ENCODE assay signal across 8 cellular contexts in genomic region chr7:77696643-77697534, GRCh38. TPM values are rescaled to one million over a fixed set of nuclear protein-coding genes. Genes with fewer than 3 reads are reported as not detected.
DNase-seq lines count a peak whose midpoint lies in the region; ATAC-seq and TF ChIP-seq lines count a peak whose summit lies in the region.

No MANE protein-coding gene starts in this region.

- peak overlapping the region; percentile 96 for H3K4me3 Mint-ChIP-seq in Calu3 (ENCODE audit: low read depth, unreplicated experiment)

- intact Hi-C loops in Calu3 (cut with micrococcal nuclease; ENCODE audit: unreplicated experiment) = loop anchor here (5.0 kb wide), 1 partner anchor 65 kb away; no protein-coding TSS in a partner anchor

- BruUV-seq in Calu3 (replicated peaks; lab: Mats Ljungman, UMichigan) = no TSS peak

- POLR2A ChIA-PET in RWPE1 (lab: Yijun Ruan, JAX; ENCODE audit: low non-redundant PET) = interaction anchor here (1.3 kb wide), 2 partner anchors 22 to 25 kb away, joined by 3 read pairs; no protein-coding TSS in a partner anchor

- WGBS in thymus = under 1% methylated on average over 67 of the region's 67 CpGs

- peaks cover 71% of the 10 kb centered on the region for H3K36me3 Mint-ChIP-seq in Calu3 (ENCODE audit: insufficient read depth, unreplicated experiment)

- H3K27me3 Mint-ChIP-seq in Calu3 (ENCODE audit: unreplicated experiment) = no peaks in the 10 kb centered on the region

- peak overlapping the region; percentile 80 for H3K4me3 ChIP-seq in thymus (ENCODE audit: low read length)

- H3K9me3 ChIP-seq in thymus (ENCODE audit: control insufficient read depth) = no peaks in the 10 kb centered on the region

- peak overlapping the region; percentile 90 for H3K27ac Mint-ChIP-seq in Calu3 (ENCODE audit: unreplicated experiment)

- no peaks in the 10 kb centered on the region for H3K27me3 ChIP-seq in thymus (ENCODE audit: control insufficient read depth, insufficient read depth)

- H3K27ac ChIP-seq in RWPE1 = peak overlapping the region; percentile 92
- H3K27ac ChIP-seq in thymus (ENCODE audit: low read depth) = peak overlapping the region; percentile 94

- DNase-seq in Calu3 = peak; percentile 43
- peak; percentile 11 for DNase-seq in HuH-7.5 (ENCODE audit: low spot score)
- peak; percentile 54 for DNase-seq in RWPE1 (ENCODE audit: low spot score)
- peak; percentile 49 for DNase-seq in activated gamma-delta T cell treated with anti-CD3 and anti-CD28 coated beads, Interleukin-2, amount 50 U/mL, for 16 hours (ENCODE audit: low read depth)
- DNase-seq in germinal center (ENCODE audit: low spot score) = peak; percentile 39
- peak in 52 of 56 donors; percentile 29 to 92 (median 74) for DNase-seq in nucleus accumbens (lab: John Stamatoyannopoulos, UW)

- CTCF ChIA-PET in Calu3 (lab: Charles Lee) (interaction anchor here (0.5 to 2.6 kb wide), 5 partner anchors 11 to 36 kb away, joined by 3 to 8 read pairs (median 5); no protein-coding TSS in a partner anchor), RWPE1 (lab: Yijun Ruan, JAX) (interaction anchor here (0.6 to 1.1 kb wide), 2 partner anchors 17 to 62 kb away, joined by 3 to 6 read pairs; no protein-coding TSS in a partner anchor)

- peak; percentile 29 for ATAC-seq in GM21526 (IDR thresholded peaks at IDR 0.05; ENCODE audit: low FRiP score, unreplicated experiment)

- no peaks in the 10 kb centered on the region for H3K36me3 ChIP-seq in thymus (ENCODE audit: control insufficient read depth, insufficient read depth)

- H3K9me3 Mint-ChIP-seq in Calu3 (ENCODE audit: low read depth, unreplicated experiment) = no peaks in the 10 kb centered on the region

- H3K4me1 Mint-ChIP-seq in Calu3 (ENCODE audit: low read depth, unreplicated experiment) = peaks cover 19% of the 10 kb centered on the region

- H3K4me1 ChIP-seq in thymus (ENCODE audit: control insufficient read depth, insufficient read depth, low read length) = peaks cover 2% of the 10 kb centered on the region

- TF ChIP-seq CTCF in Calu3 (IDR thresholded peaks at IDR 0.05; ENCODE audit: unreplicated experiment) = no peak
- TF ChIP-seq CTCF in RWPE1 (conservative IDR thresholded peaks at IDR 0.05; ENCODE audit: low read depth) = peak; percentile 1; the same call in 1 of the 2 replicates

RNA-seq across cellular contexts. Expression of gene RSBN1L, which starts 0.6 kb away (rescaled TPM):
- total RNA-seq in Calu3 (2022) = 15.9 and 16.7 TPM in 2 replicates
- polyA plus RNA-seq in thymus = 18.7 TPM

Comparison
In these comparisons a context has a peak if more than half of its experiments do, and no peak if none do; other contexts are left out.
1. Peak in every context shown above with its lines: DNase-seq, ATAC-seq, H3K4me3 ChIP-seq and H3K27ac ChIP-seq.
2. DNase-seq: peak in every context shown above with its lines; median percentile 74 in nucleus accumbens; 54 in RWPE1; 49 in activated gamma-delta T cell treated with anti-CD3 and anti-CD28 coated beads, Interleukin-2, amount 50 U/mL, for 16 hours; 43 in Calu3; 39 in germinal center; 11 in HuH-7.5.